ENCODE assay signal across 1 cellular context in genomic region chr1:44524180-44524579, GRCh38.
TF ChIP-seq lines count a peak whose summit lies in the region.

No MANE protein-coding gene starts in this region.

TF ChIP-seq in H1, 55 proteins besides CTCF, POLR2A, EP300 and RAD21:
- TF ChIP-seq E2F6 (IDR thresholded peaks at IDR 0.05) (no peak), KDM1A (IDR thresholded peaks at IDR 0.05; ENCODE audit: borderline replicate concordance, low read length) (no peak), CBX8 (IDR thresholded peaks at IDR 0.05; ENCODE audit: borderline replicate concordance, low read depth, low read length) (no peak), HDAC2 (IDR thresholded peaks at IDR 0.05; ENCODE audit: borderline replicate concordance in 1 of 2, low read depth in 2 of 2, low read length in 2 of 2) (0 out of 4 replicates have a peak, but pooled peaks of 1 of the 2 experiments have one; percentile 25), TCF12 (IDR thresholded peaks at IDR 0.05; ENCODE audit: low read depth, low read length) (0 out of 2 replicates have a peak, but pooled peaks have one; percentile 24), TEAD4 (IDR thresholded peaks at IDR 0.05; ENCODE audit: low read depth, low read length) (peak; percentile 77), MAX (IDR thresholded peaks at IDR 0.05) (peak; percentile 18; the same call in 1 of the 2 replicates), SAP30 (IDR thresholded peaks at IDR 0.05; ENCODE audit: insufficient read depth, insufficient replicate concordance, low read length) (peak; percentile 31), TBP (IDR thresholded peaks at IDR 0.05; ENCODE audit: low read depth, low read length) (peak; percentile 46; the same call in 1 of the 2 replicates), POLR2AphosphoS5 (IDR thresholded peaks at IDR 0.05; ENCODE audit: low read depth, low read length) (peak; percentile 40; the same call in 1 of the 2 replicates), KDM4A (IDR thresholded peaks at IDR 0.05; ENCODE audit: low read depth, low read length, severe bottlenecking) (no peak), CREB1 (IDR thresholded peaks at IDR 0.05) (0 out of 2 replicates have a peak, but pooled peaks have one; percentile 43)
